Comparison of ENCODE assay signal across 28 cellular contexts in the genomic region with DNA sequence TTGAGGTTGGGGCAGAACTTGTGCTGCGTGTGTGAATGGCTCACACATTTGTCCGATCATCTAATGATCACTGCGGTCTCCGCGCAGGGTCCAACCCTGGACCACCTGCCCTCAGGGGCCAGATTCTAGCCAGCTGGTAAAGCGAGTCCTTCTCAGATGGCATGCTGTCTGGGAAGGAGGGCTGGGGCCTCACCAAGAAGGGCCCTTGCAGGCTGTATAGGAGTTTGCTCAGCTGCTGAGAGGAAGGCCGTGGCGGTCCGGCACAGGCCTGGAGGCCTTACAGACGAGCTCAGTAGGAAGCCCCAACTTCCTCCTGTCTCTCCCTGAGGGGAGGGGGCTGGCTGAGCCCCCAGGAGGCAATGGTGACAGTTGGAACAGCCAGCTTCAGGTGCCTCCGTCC. TPM values are rescaled to one million over a fixed set of nuclear protein-coding genes. Genes with fewer than 3 reads are reported as not detected.
"Had no signal": no experiment of that assay in that cellular context is flagged by ENCODE, and none has a peak within 500 bp of the region (broad histone marks: within the 10 kb centered on the region; RNA-seq: fewer than 3 reads in every experiment).

No MANE protein-coding gene starts in this region.

- DNase-seq: cortex of kidney; effector memory CD8-positive, alpha-beta T cell; erythroblast; esophagus squamous epithelium; foreskin melanocyte; glutamatergic neuron; heart right ventricle; hippocampal formation; islet precursor cell; kidney glomerular epithelial cell; mucosa of descending colon; naive B cell; stimulated activated CD4-positive, alpha-beta T cell treated with anti-CD3 and anti-CD28 coated beads, Interleukin-12 subunit alpha, Interleukin-12 subunit beta, amount 100 ng/mL, for 4 hours; stimulated activated CD4-positive, alpha-beta T cell treated with anti-CD3 and anti-CD28 coated beads, Interleukin-1b, Interleukin-23, amount 100 ng/mL, for 48 hours; stimulated activated CD4-positive, alpha-beta T cell treated with anti-CD3 and anti-CD28 coated beads, Interleukin-4, amount 100 ng/mL, for 1 hour; stimulated activated CD8-positive, alpha-beta memory T cell treated with anti-CD3 and anti-CD28 coated beads, Interleukin-4, amount 100 ng/mL, for 48 hours; stimulated activated naive CD4-positive, alpha-beta T cell; stomach; trophoblast cell had no signal

- H3K4me2 ChIP-seq: smooth muscle cell had no signal

- H3K79me2 ChIP-seq: parathyroid adenoma had no signal

- H3K9me3 ChIP-seq: esophagus squamous epithelium, heart right ventricle, mucosa of descending colon, stomach, thyroid gland, vagina had no signal

- FAIRE-seq: endometrium had no signal

- H3K27me3 ChIP-seq: esophagus squamous epithelium, stomach, thyroid gland, vagina had no signal

- H3K4me3 ChIP-seq: esophagus squamous epithelium, lung, mucosa of descending colon, smooth muscle cell, stomach, thyroid gland, vagina had no signal

- H3K27ac ChIP-seq: esophagus squamous epithelium, parathyroid adenoma, stomach, vagina had no signal

- H3K9ac ChIP-seq: parathyroid adenoma had no signal

- H3K36me3 ChIP-seq: esophagus squamous epithelium, heart right ventricle, stomach, thyroid gland, vagina had no signal

- ATAC-seq: effector memory CD8-positive, alpha-beta T cell; mucosa of descending colon; natural killer cell treated with Interleukin-12 subunit alpha and Interleukin-12 subunit beta and Interleukin-15 and Interleukin-18, amount 100 ng/mL, for 72 hours; sciatic nerve had no signal

- H2AFZ ChIP-seq: parathyroid adenoma had no signal

RNA-seq across cellular contexts. Expression of a gene that starts 13.7 kb away (rescaled TPM):
- total RNA-seq: temporal lobe had no signal
